Comparison of ENCODE assay signal across 29 cellular contexts in the genomic region with DNA sequence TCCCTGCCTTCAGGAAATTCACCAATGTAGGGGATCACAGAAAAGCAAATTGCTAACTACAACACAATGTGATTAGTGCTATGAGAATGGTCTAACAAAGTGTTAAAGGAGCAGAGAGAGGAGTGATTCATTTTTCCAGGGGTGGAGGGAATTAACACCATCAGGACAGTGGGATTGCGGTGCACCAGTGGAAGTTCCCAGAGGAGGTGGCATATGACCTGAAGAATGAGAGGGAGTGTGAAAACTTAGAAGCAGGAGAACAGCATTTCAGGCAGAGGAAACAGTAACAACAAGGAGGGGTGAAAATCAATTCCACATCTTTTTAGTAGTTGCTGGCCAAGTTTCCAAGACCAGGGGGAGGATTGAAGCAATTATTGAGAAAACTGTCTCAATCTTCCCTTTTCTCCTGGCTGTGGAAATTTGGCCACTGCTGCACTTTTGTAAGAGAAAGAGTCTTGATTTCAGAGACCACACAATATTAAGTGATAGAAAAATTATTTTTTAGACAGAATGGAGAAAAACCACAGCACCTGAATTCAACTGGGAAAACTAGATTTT. TPM values are rescaled to one million over a fixed set of nuclear protein-coding genes. Genes with fewer than 3 reads are reported as not detected.
A peak's percentile ranks its signal among the peaks of the same experiment; 100 is the strongest.
DNase-seq lines count a peak whose midpoint lies in the region; ATAC-seq, FAIRE-seq and TF ChIP-seq lines count a peak whose summit lies in the region.
"Had no signal": no experiment of that assay in that cellular context is flagged by ENCODE, and none has a peak within 500 bp of the region (broad histone marks: within the 10 kb centered on the region; RNA-seq: fewer than 3 reads in every experiment).

No MANE protein-coding gene starts in this region.

- no peak overlapping the region for H2BK5ac ChIP-seq in H1 (ENCODE audit: low read depth, low read length)

- H2AFZ ChIP-seq in H1 (ENCODE audit: low read length) = peak overlapping the region; percentile 66; the same call in 1 of the 2 replicates
- H2AFZ ChIP-seq: GM23248 had no signal

- no peak overlapping the region for H2BK15ac ChIP-seq in H1 (ENCODE audit: low read length)

- TF ChIP-seq EP300 in H1 (IDR thresholded peaks at IDR 0.05; ENCODE audit: borderline replicate concordance in 1 of 2, low read depth in 2 of 2, low read length in 2 of 2) = no peak

- no peaks in the 10 kb centered on the region for H4K20me1 ChIP-seq in H1 (replicated peaks in 1 of 2; ENCODE audit: control insufficient read depth in 1 of 2, insufficient read depth in 2 of 2, low read length in 2 of 2)

- no peaks in the 10 kb centered on the region for H3K23me2 ChIP-seq in H1 (ENCODE audit: low read depth, low read length)

- ATAC-seq in gastrocnemius medialis = peak; percentile 41 to 52
- ATAC-seq: Panc1 had no signal

- H3K27me3 ChIP-seq in H1 (replicated peaks in 1 of 4; ENCODE audit: control insufficient read depth in 3 of 4, extremely low read depth in 1 of 4, insufficient read depth in 3 of 4, low read length in 3 of 4) (no peaks in the 10 kb centered on the region), gastrocnemius medialis (no peaks in the 10 kb centered on the region), colonic mucosa (no peaks in the 10 kb centered on the region)

- H3K4me1 ChIP-seq in H1 (replicated peaks in 1 of 4; ENCODE audit: control insufficient read depth in 3 of 4, insufficient read depth in 4 of 4, low read length in 3 of 4) (no peaks in the 10 kb centered on the region), gastrocnemius medialis (no peaks in the 10 kb centered on the region), colonic mucosa (no peaks in the 10 kb centered on the region)

- no peaks in the 10 kb centered on the region for H3K79me2 ChIP-seq in H1 (ENCODE audit: control insufficient read depth in 1 of 2, insufficient read depth in 2 of 2, low read length in 2 of 2)

- H2BK120ac ChIP-seq in H1 (replicated peaks; ENCODE audit: low read depth, low read length) = no peak overlapping the region

- no peak overlapping the region for H3K14ac ChIP-seq in H1 (ENCODE audit: insufficient read length)

- H2AK5ac ChIP-seq in H1 (ENCODE audit: low read depth, low read length) = no peak overlapping the region

- no peak overlapping the region for H3K23ac ChIP-seq in H1 (ENCODE audit: insufficient read length)

- no peak for TF ChIP-seq RAD21 in H1 (IDR thresholded peaks at IDR 0.05 in 1 of 2, conservative IDR thresholded peaks at IDR 0.05 in 1 of 2; ENCODE audit: low read depth in 2 of 2, low read length in 2 of 2)

- H3K36me3 ChIP-seq in H1 (ENCODE audit: control insufficient read depth in 2 of 4, insufficient read depth in 4 of 4, low read length in 3 of 4) = no peaks in the 10 kb centered on the region
- H3K36me3 ChIP-seq in gastrocnemius medialis = no peaks in the 10 kb centered on the region
- no peaks in the 10 kb centered on the region for H3K36me3 ChIP-seq in colonic mucosa

- intact Hi-C loops in gastrocnemius medialis (cut with DNase I; ENCODE audit: low total_unique reads) = no loop called here
- intact Hi-C loops in colonic mucosa (cut with DNase I) = no loop called here

- no peak for FAIRE-seq in H1 (lab: Jason Lieb, UNC)
- no peak for FAIRE-seq in frontal cortex (lab: Jason Lieb, UNC)
- FAIRE-seq: GM18507 had no signal

- H4K5ac ChIP-seq in H1 (ENCODE audit: insufficient read length, low read depth, low read length) = no peak overlapping the region

- in situ Hi-C loops in gastrocnemius medialis (cut with MboI; ENCODE audit: low sequenced_read_pairs in 4 of 4) = no loop called here

- no peak overlapping the region for H4K91ac ChIP-seq in H1 (replicated peaks; ENCODE audit: insufficient read length, low read length)

- H3K56ac ChIP-seq in H1 (replicated peaks; ENCODE audit: insufficient read length, low read depth, low read length) = no peak overlapping the region

- no peak overlapping the region for H3K4me3 ChIP-seq in H1 (ENCODE audit: extremely low read depth in 1 of 4, insufficient read depth in 2 of 4, low read depth in 3 of 4, low read length in 4 of 4)
- no peak overlapping the region for H3K4me3 ChIP-seq in gastrocnemius medialis
- no peak overlapping the region for H3K4me3 ChIP-seq in colonic mucosa
- H3K4me3 ChIP-seq: GM23248, SK-N-MC had no signal

- TF ChIP-seq POLR2A in H1 (IDR thresholded peaks at IDR 0.05; ENCODE audit: control extremely low read depth in 1 of 2, low read depth in 2 of 2, low read length in 2 of 2) = no peak
- no peak for TF ChIP-seq POLR2A in gastrocnemius medialis (IDR thresholded peaks at IDR 0.05)

- H4K8ac ChIP-seq in H1 (ENCODE audit: extremely low read depth, insufficient read depth, low read length) = no peak overlapping the region

- no peak overlapping the region for H2BK12ac ChIP-seq in H1 (ENCODE audit: low read depth, low read length)

- no peak overlapping the region for H3K18ac ChIP-seq in H1 (ENCODE audit: extremely low read depth, low read length)

- POLR2A ChIA-PET in H1 (lab: Charles Lee; ENCODE audit: partially characterized antibody) = no interaction called here

- CTCF ChIA-PET in H1 (lab: Charles Lee; ENCODE audit: partially characterized antibody) = interaction anchor here (1.3 to 3.5 kb wide), 2 partner anchors 13 kb away, joined by 3 to 13 read pairs; no protein-coding TSS in a partner anchor

- no peak overlapping the region for H3K4ac ChIP-seq in H1 (replicated peaks; ENCODE audit: insufficient read length, low read depth, low read length)

- H2BK20ac ChIP-seq in H1 (ENCODE audit: low read length) = no peak overlapping the region

- WGBS in H1 (ENCODE audit: extremely low coverage in 1 of 2, insufficient coverage in 1 of 2, insufficient read length in 1 of 2, insufficient replicate concordance in 2 of 2, low coverage in 1 of 2, low lambda C conversion rate in 2 of 2, missing lambda C conversion rate in 1 of 2), 2 experiments = 86% methylated on average over 1 of the region's 1 CpG; no CpG with 5 or more reads in 1 of the 2 experiments

- H3K4me2 ChIP-seq in H1 (ENCODE audit: insufficient read depth in 1 of 2, low read depth in 2 of 2, low read length in 2 of 2) = no peak overlapping the region

- no peak overlapping the region for H3K9ac ChIP-seq in H1 (replicated peaks in 1 of 4; ENCODE audit: extremely low read depth in 1 of 4, low read depth in 3 of 4, low read length in 3 of 4)
- no peak overlapping the region for H3K9ac ChIP-seq in colonic mucosa (ENCODE audit: low read depth in 2 of 2, low read length in 2 of 2)
- H3K9ac ChIP-seq: GM23248 had no signal

- H3K79me1 ChIP-seq in H1 (ENCODE audit: low read depth, low read length) = no peaks in the 10 kb centered on the region

- TF ChIP-seq CTCF in H1 (IDR thresholded peaks at IDR 0.05; ENCODE audit: control extremely low read depth in 1 of 3, insufficient read depth in 1 of 3, low read depth in 1 of 3, low read length in 3 of 3) = no peak
- no peak for TF ChIP-seq CTCF in gastrocnemius medialis (IDR thresholded peaks at IDR 0.05 in 4 of 5, conservative IDR thresholded peaks at IDR 0.05 in 1 of 5)
- no peak for TF ChIP-seq CTCF in colonic mucosa (IDR thresholded peaks at IDR 0.05)

- peak; percentile 7 for DNase-seq in GM03348 (ENCODE audit: low spot score)
- DNase-seq in H1 (ENCODE audit: low read depth in 1 of 2, low spot score in 2 of 2) = no peak
- DNase-seq in myocyte (ENCODE audit: low read depth) = peak; percentile 45
- DNase-seq in gastrocnemius medialis = peak in 1 of 2 donors; percentile 16
- DNase-seq in activated CD4-positive, alpha-beta T cell treated with anti-CD3 and anti-CD28 coated beads for 48 hours = no peak
- DNase-seq in colonic mucosa = no peak
- no peak for DNase-seq in frontal cortex (ENCODE audit: low spot score in 2 of 2)
- DNase-seq in DMS79 (lab: John Stamatoyannopoulos, UW) = no peak
- DNase-seq: 8988T, ACHN, Calu3, DMS153, GM23248, H9, HFFc6, NCI-H1092, NCI-H1417 treated with DMSO at 0.1 percent for 48 hours, NCI-H1694 treated with DMSO at 0.1 percent for 48 hours, NCI-H2081, NCI-H2227 treated with DMSO at 0.1 percent for 48 hours, NCI-H69, SHP77 had no signal

- H3K9me3 ChIP-seq in H1 (ENCODE audit: insufficient read depth in 2 of 2, low read depth in 1 of 2, low read length in 1 of 2) (no peaks in the 10 kb centered on the region), gastrocnemius medialis (no peaks in the 10 kb centered on the region), colonic mucosa (no peaks in the 10 kb centered on the region)

- no peak overlapping the region for H3K27ac ChIP-seq in H1 (ENCODE audit: low read depth, low read length)
- H3K27ac ChIP-seq in gastrocnemius medialis = no peak overlapping the region
- no peak overlapping the region for H3K27ac ChIP-seq in colonic mucosa
- H3K27ac ChIP-seq: GM23248, HL-60, RWPE1, SK-N-MC had no signal

TF ChIP-seq in H1, 55 proteins besides CTCF, POLR2A, EP300 and RAD21 (continues in another document):
- no peak for TF ChIP-seq MAFK (IDR thresholded peaks at IDR 0.05; ENCODE audit: low read depth, low read length)
- no peak for TF ChIP-seq CREB1 (IDR thresholded peaks at IDR 0.05)
- TF ChIP-seq CHD1 (IDR thresholded peaks at IDR 0.05; ENCODE audit: low read depth, low read length) = no peak
- TF ChIP-seq BRCA1 (IDR thresholded peaks at IDR 0.05; ENCODE audit: low read depth, low read length) = no peak

RNA-seq across cellular contexts. Expression of a gene that starts 23.7 kb away (rescaled TPM):
- total RNA-seq in H1 (2021; fragmentation: NEBNext Ultra II Directional; extraction: Animal tissue kit (Norgen Biotek cat#: 25700)) = 1.7 and 3.6 TPM in 2 replicates
- polyA plus RNA-seq in H1 (2011; rRNA removed) = 0.91 and 1.1 TPM in 2 replicates
- polyA plus RNA-seq in H1 (2011; cell fraction: cytosol; rRNA removed) = 1.6 TPM
- 0.43 TPM for polyA plus RNA-seq in H1 (2011; cell fraction: nucleus; rRNA removed)
- polyA plus RNA-seq in H1 (2012, experiment 1 of 2) = 0.87 to 1.7 TPM (median 1.3 TPM) in 4 replicates
- not detected for polyA plus RNA-seq in H1 (2012, experiment 2 of 2)
- 9.2 TPM for polyA plus RNA-seq in H1 (2013, experiment 1 of 2)
- polyA plus RNA-seq in H1 (2013, experiment 2 of 2) = 5.1 TPM
- polyA minus RNA-seq in H1 (2011; rRNA and poly(A)+ RNA removed) = 0.28 and 0.78 TPM in 2 replicates
- not detected for polyA minus RNA-seq in H1 (2011; cell fraction: cytosol; rRNA and poly(A)+ RNA removed)
- polyA minus RNA-seq in H1 (2011; cell fraction: nucleus; rRNA and poly(A)+ RNA removed) = 1.9 TPM
- total RNA-seq in myocyte (not detected in 2 replicates), gastrocnemius medialis (not detected), colonic mucosa (not detected), frontal cortex (not detected)
- polyA plus RNA-seq in myocyte (2012) = not detected
- total RNA-seq: Calu3, GM23248, HFFc6, NCI-H460 had no signal
- polyA plus RNA-seq: BJ, GM23248 had no signal

RNA-seq across cellular contexts. Expression of a gene that starts 27.6 kb away (rescaled TPM):
- 2.0 TPM in 2 replicates for total RNA-seq in H1 (2021; fragmentation: NEBNext Ultra II Directional; extraction: Animal tissue kit (Norgen Biotek cat#: 25700))
- polyA plus RNA-seq in H1 (2011; rRNA removed) = 1.1 and 2.2 TPM in 2 replicates
- polyA plus RNA-seq in H1 (2011; cell fraction: cytosol; rRNA removed) = 2.0 TPM
- 2.4 TPM for polyA plus RNA-seq in H1 (2011; cell fraction: nucleus; rRNA removed)
- 0.52 to 0.88 TPM (median 0.61 TPM) in 4 replicates for polyA plus RNA-seq in H1 (2012, experiment 1 of 2)
- 0.35 TPM for polyA plus RNA-seq in H1 (2012, experiment 2 of 2)
- 1.1 TPM for polyA plus RNA-seq in H1 (2013, experiment 1 of 2)
- polyA plus RNA-seq in H1 (2013, experiment 2 of 2) = 1.1 TPM
- 2.0 and 2.5 TPM in 2 replicates for polyA minus RNA-seq in H1 (2011; rRNA and poly(A)+ RNA removed)
- 1.0 TPM for polyA minus RNA-seq in H1 (2011; cell fraction: cytosol; rRNA and poly(A)+ RNA removed)
- 1.7 TPM for polyA minus RNA-seq in H1 (2011; cell fraction: nucleus; rRNA and poly(A)+ RNA removed)
- total RNA-seq in myocyte = 11.1 and 12.9 TPM in 2 replicates
- 31.2 TPM for polyA plus RNA-seq in myocyte (2012)
- total RNA-seq in gastrocnemius medialis = 10 to 100 TPM; 21.2 to 34.2 (median 25.2) TPM
- 1 to 10 TPM; 1.0 to 4.9 TPM for total RNA-seq in colonic mucosa
- total RNA-seq in frontal cortex = 8.2 TPM
- total RNA-seq: Calu3 had no signal

Comparison
In these comparisons a context has a peak if more than half of its experiments do, and no peak if none do; other contexts are left out.
1. DNase-seq: peak in GM03348 (single experiment) and myocyte (single experiment); none in H1 (0 of 2), activated CD4-positive, alpha-beta T cell treated with anti-CD3 and anti-CD28 coated beads for 48 hours (single experiment), colonic mucosa (single experiment), frontal cortex (0 of 2) and DMS79 (single experiment).